ENCODE assay signal across 27 cellular contexts in genomic region chr7:83643012-83643411, GRCh38. TPM values are rescaled to one million over a fixed set of nuclear protein-coding genes. Genes with fewer than 3 reads are reported as not detected.
"Had no signal": no experiment of that assay in that cellular context is flagged by ENCODE, and none has a peak within 500 bp of the region (broad histone marks: within the 10 kb centered on the region; RNA-seq: fewer than 3 reads in every experiment).

No MANE protein-coding gene starts in this region.

- DNase-seq: activated CD4-positive, alpha-beta memory T cell treated with anti-CD3 and anti-CD28 coated beads, Interleukin-2, amount 10 ng/mL, durations not matched to agents 7 days and 5 days; activated CD4-positive, alpha-beta T cell treated with anti-CD3 and anti-CD28 coated beads for 36 hours; activated CD4-positive, alpha-beta T cell treated with anti-CD3 and anti-CD28 coated beads, Interleukin-2, amount 50 U/mL, for 1 hour; activated gamma-delta T cell treated with Interleukin-2 at 50 U/mL for 16 hours; activated naive CD4-positive, alpha-beta T cell treated with anti-CD3 and anti-CD28 coated beads, Interleukin-2, amount 10 ng/mL, durations not matched to agents 7 days and 5 days; activated naive CD8-positive, alpha-beta T cell treated with anti-CD3 and anti-CD28 coated beads, Interleukin-2, amount 10 ng/mL, durations not matched to agents 7 days and 5 days; activated T-cell treated with anti-CD3 and anti-CD28 coated beads, Interleukin-2, amount 50 U/mL, for 72 hours; adrenal gland; anterior cingulate cortex; Kasumi-1; NCI-H1048; NCI-H146; NCI-H187 treated with DMSO at 0.1 percent for 48 hours; NCI-H2081 treated with DMSO at 0.1 percent for 48 hours; NCI-H446; NCI-H524; RPMI8226; SK-N-SH; T-helper 1 cell; WERI-Rb-1 had no signal

- H3K4me1 Mint-ChIP-seq: activated CD4-positive, alpha-beta memory T cell treated with anti-CD3 and anti-CD28 coated beads, Interleukin-2, amount 10 ng/mL, durations not matched to agents 7 days and 5 days; activated CD4-positive, alpha-beta T cell treated with anti-CD3 and anti-CD28 coated beads for 36 hours; activated naive CD4-positive, alpha-beta T cell treated with anti-CD3 and anti-CD28 coated beads, Interleukin-2, amount 10 ng/mL, durations not matched to agents 7 days and 5 days; activated naive CD8-positive, alpha-beta T cell treated with anti-CD3 and anti-CD28 coated beads, Interleukin-2, amount 10 ng/mL, durations not matched to agents 7 days and 5 days; central memory CD8-positive, alpha-beta T cell had no signal

- H3K36me3 ChIP-seq: adrenal gland, WERI-Rb-1 had no signal

- FAIRE-seq: bronchial epithelial cell had no signal

- H3K4me1 ChIP-seq: adrenal gland had no signal

- H3K9me3 Mint-ChIP-seq: activated CD4-positive, alpha-beta memory T cell treated with anti-CD3 and anti-CD28 coated beads, Interleukin-2, amount 10 ng/mL, durations not matched to agents 7 days and 5 days; activated naive CD4-positive, alpha-beta T cell treated with anti-CD3 and anti-CD28 coated beads, Interleukin-2, amount 10 ng/mL, durations not matched to agents 7 days and 5 days; activated naive CD8-positive, alpha-beta T cell treated with anti-CD3 and anti-CD28 coated beads, Interleukin-2, amount 10 ng/mL, durations not matched to agents 7 days and 5 days; activated T-helper 2 cell treated with anti-CD3 and anti-CD28 coated beads, Interferon-gamma antibody, Interleukin-2, Interleukin-4, amounts not matched to agents 10 μg/mL and 5 μg/mL and 100 μg/mL, durations not matched to agents 14 hours and 24 hours and 36 hours had no signal

- H3K4me2 ChIP-seq: SK-N-SH had no signal

- H3K36me3 Mint-ChIP-seq: activated naive CD4-positive, alpha-beta T cell treated with anti-CD3 and anti-CD28 coated beads, Interleukin-2, amount 10 ng/mL, durations not matched to agents 7 days and 5 days; activated naive CD8-positive, alpha-beta T cell treated with anti-CD3 and anti-CD28 coated beads, Interleukin-2, amount 10 ng/mL, durations not matched to agents 7 days and 5 days had no signal

- H3K4me3 ChIP-seq: adrenal gland, body of pancreas had no signal

- H3K27me3 Mint-ChIP-seq: activated naive CD4-positive, alpha-beta T cell treated with anti-CD3 and anti-CD28 coated beads, Interleukin-2, amount 10 ng/mL, durations not matched to agents 7 days and 5 days; central memory CD8-positive, alpha-beta T cell had no signal

- H3K27ac Mint-ChIP-seq: activated CD4-positive, alpha-beta memory T cell treated with anti-CD3 and anti-CD28 coated beads, Interleukin-2, amount 10 ng/mL, durations not matched to agents 7 days and 5 days; activated CD4-positive, alpha-beta T cell treated with anti-CD3 and anti-CD28 coated beads for 36 hours; activated naive CD4-positive, alpha-beta T cell treated with anti-CD3 and anti-CD28 coated beads, Interleukin-2, amount 10 ng/mL, durations not matched to agents 7 days and 5 days; activated naive CD8-positive, alpha-beta T cell treated with anti-CD3 and anti-CD28 coated beads, Interleukin-2, amount 10 ng/mL, durations not matched to agents 7 days and 5 days; activated T-cell treated with anti-CD3 and anti-CD28 coated beads, Interleukin-2, amount 50 U/mL, for 72 hours; activated T-helper 2 cell treated with anti-CD3 and anti-CD28 coated beads, Interferon-gamma antibody, Interleukin-2, Interleukin-4, amounts not matched to agents 10 μg/mL and 5 μg/mL and 100 μg/mL, durations not matched to agents 14 hours and 24 hours and 36 hours had no signal

- H3K9ac ChIP-seq: SK-N-SH had no signal

- H3K27me3 ChIP-seq: adrenal gland, body of pancreas had no signal

- H3K9me3 ChIP-seq: adrenal gland, body of pancreas, SK-N-SH had no signal

- H3K27ac ChIP-seq: adrenal gland, WERI-Rb-1 had no signal

- H3K4me3 Mint-ChIP-seq: activated CD4-positive, alpha-beta memory T cell treated with anti-CD3 and anti-CD28 coated beads, Interleukin-2, amount 10 ng/mL, durations not matched to agents 7 days and 5 days; activated CD4-positive, alpha-beta T cell treated with anti-CD3 and anti-CD28 coated beads for 36 hours; activated naive CD4-positive, alpha-beta T cell treated with anti-CD3 and anti-CD28 coated beads, Interleukin-2, amount 10 ng/mL, durations not matched to agents 7 days and 5 days; activated naive CD8-positive, alpha-beta T cell treated with anti-CD3 and anti-CD28 coated beads, Interleukin-2, amount 10 ng/mL, durations not matched to agents 7 days and 5 days; activated T-cell treated with anti-CD3 and anti-CD28 coated beads, Interleukin-2, amount 50 U/mL, for 72 hours; central memory CD8-positive, alpha-beta T cell had no signal

RNA-seq across cellular contexts. Expression of gene SEMA3E, which starts 5.9 kb away (rescaled TPM):
- total RNA-seq: activated CD4-positive, alpha-beta memory T cell treated with anti-CD3 and anti-CD28 coated beads, Interleukin-2, amount 10 ng/mL, durations not matched to agents 7 days and 5 days; activated CD4-positive, alpha-beta T cell treated with anti-CD3 and anti-CD28 coated beads for 36 hours; activated CD8-positive, alpha-beta memory T cell treated with anti-CD3 and anti-CD28 coated beads for 36 hours; activated naive CD8-positive, alpha-beta T cell treated with anti-CD3 and anti-CD28 coated beads, Interleukin-2, amount 10 ng/mL, durations not matched to agents 7 days and 5 days; activated T-cell treated with anti-CD3 and anti-CD28 coated beads, Interleukin-2, amount 50 U/mL, for 72 hours; activated T-helper 2 cell treated with anti-CD3 and anti-CD28 coated beads, Interferon-gamma antibody, Interleukin-2, Interleukin-4, amounts not matched to agents 10 μg/mL and 5 μg/mL and 100 μg/mL, durations not matched to agents 14 hours and 24 hours and 36 hours; M059J; T-helper 2 cell treated with Interferon-gamma antibody and Interleukin-4, amounts not matched to agents 100 ng/mL and 5 ng/mL, for 36 hours had no signal
